In genomic region chr11:121383726-121384125, GRCh38 we compare ENCODE assay signal across 12 cellular contexts.
"Had no signal": no experiment of that assay in that cellular context is flagged by ENCODE, and none has a peak within 500 bp of the region (broad histone marks: within the 10 kb centered on the region; RNA-seq: fewer than 3 reads in every experiment).

No MANE protein-coding gene starts in this region.

- H3K27ac ChIP-seq: brain microvascular endothelial cell, neural progenitor cell had no signal

- H3K36me3 ChIP-seq: brain microvascular endothelial cell, neural progenitor cell had no signal

- H2AFZ ChIP-seq: neural progenitor cell had no signal

- H3K4me3 ChIP-seq: neural progenitor cell had no signal

- H3K4me2 ChIP-seq: neural progenitor cell, SK-N-SH had no signal

- DNase-seq: activated CD4-positive, alpha-beta T cell treated with anti-CD3 and anti-CD28 coated beads, Interleukin-2, amount 50 U/mL, for 1 hour; activated effector memory CD4-positive, alpha-beta T cell treated with Interleukin-2 at 50 U/mL for 16 hours; brain microvascular endothelial cell; foreskin fibroblast; SK-N-SH; stimulated activated CD4-positive, alpha-beta T cell treated with anti-CD3 and anti-CD28 coated beads, Interleukin-1b, Interleukin-23, amount 100 ng/mL, for 48 hours; trophoblast cell had no signal

- H3K27me3 ChIP-seq: brain microvascular endothelial cell, neural progenitor cell had no signal

- H3K9me2 ChIP-seq: SK-N-SH had no signal

- H3K9me3 ChIP-seq: SK-N-SH had no signal

- ATAC-seq: esophagus mucosa; left lobe of liver; stimulated activated memory B cell treated with anti-CD40 and anti-IgM and Interleukin-4, amounts not matched to agents 10 μg/mL and 1 μg/mL and 100 μg/mL, for 72 hours; WTC11 had no signal

- H3K9ac ChIP-seq: neural progenitor cell, SK-N-SH had no signal
